1 cellular context compared by ENCODE assay signal in the genomic region with DNA sequence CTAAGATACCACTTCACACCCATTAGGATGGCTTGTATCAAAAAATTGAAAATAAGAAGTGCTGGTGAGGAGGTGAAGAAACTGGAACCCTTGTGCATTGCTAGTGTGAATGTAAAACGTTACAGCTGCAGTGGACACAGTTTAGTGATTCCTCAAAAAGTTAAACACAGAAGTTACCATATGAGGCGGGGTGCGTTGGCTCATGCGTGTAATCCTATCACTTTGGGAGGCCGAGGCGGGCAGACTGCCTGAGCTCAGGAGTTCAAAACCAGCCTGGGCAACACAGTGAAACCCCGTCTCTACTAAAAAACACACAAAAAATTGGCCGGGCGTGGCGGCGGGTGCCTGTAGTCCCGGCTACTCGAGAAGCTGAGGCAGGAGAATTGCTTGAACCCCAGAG.
TF ChIP-seq lines count a peak whose summit lies in the region.

No MANE protein-coding gene starts in this region.

TF ChIP-seq in HCT116, 20 proteins besides CTCF, POLR2A, EP300 and RAD21 (continued from another document):
- TF ChIP-seq, protein P1, sequence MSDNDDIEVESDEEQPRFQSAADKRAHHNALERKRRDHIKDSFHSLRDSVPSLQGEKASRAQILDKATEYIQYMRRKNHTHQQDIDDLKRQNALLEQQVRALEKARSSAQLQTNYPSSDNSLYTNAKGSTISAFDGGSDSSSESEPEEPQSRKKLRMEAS (IDR thresholded peaks at IDR 0.05), result no peak
- TF ChIP-seq ELF1 (IDR thresholded peaks at IDR 0.05; ENCODE audit: borderline replicate concordance, low read depth) (no peak), REST (IDR thresholded peaks at IDR 0.05; ENCODE audit: low read depth) (no peak), SIN3A (IDR thresholded peaks at IDR 0.05; ENCODE audit: low read depth) (no peak), EZH2 (IDR thresholded peaks at IDR 0.05) (no peak)
- TF ChIP-seq, protein P2, sequence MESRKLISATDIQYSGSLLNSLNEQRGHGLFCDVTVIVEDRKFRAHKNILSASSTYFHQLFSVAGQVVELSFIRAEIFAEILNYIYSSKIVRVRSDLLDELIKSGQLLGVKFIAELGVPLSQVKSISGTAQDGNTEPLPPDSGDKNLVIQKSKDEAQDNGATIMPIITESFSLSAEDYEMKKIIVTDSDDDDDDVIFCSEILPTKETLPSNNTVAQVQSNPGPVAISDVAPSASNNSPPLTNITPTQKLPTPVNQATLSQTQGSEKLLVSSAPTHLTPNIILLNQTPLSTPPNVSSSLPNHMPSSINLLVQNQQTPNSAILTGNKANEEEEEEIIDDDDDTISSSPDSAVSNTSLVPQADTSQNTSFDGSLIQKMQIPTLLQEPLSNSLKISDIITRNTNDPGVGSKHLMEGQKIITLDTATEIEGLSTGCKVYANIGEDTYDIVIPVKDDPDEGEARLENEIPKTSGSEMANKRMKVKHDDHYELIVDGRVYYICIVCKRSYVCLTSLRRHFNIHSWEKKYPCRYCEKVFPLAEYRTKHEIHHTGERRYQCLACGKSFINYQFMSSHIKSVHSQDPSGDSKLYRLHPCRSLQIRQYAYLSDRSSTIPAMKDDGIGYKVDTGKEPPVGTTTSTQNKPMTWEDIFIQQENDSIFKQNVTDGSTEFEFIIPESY (IDR thresholded peaks at IDR 0.05; ENCODE audit: extremely low read depth, insufficient replicate concordance, low read length), result no peak
